ENCODE assay signal across 29 cellular contexts in genomic region chr12:53567961-53568360, GRCh38. TPM values are rescaled to one million over a fixed set of nuclear protein-coding genes. Genes with fewer than 3 reads are reported as not detected.
A peak's percentile ranks its signal among the peaks of the same experiment; 100 is the strongest.
DNase-seq lines count a peak whose midpoint lies in the region; ATAC-seq and TF ChIP-seq lines count a peak whose summit lies in the region.
"Had no signal": no experiment of that assay in that cellular context is flagged by ENCODE, and none has a peak within 500 bp of the region (broad histone marks: within the 10 kb centered on the region; RNA-seq: fewer than 3 reads in every experiment).

No MANE protein-coding gene starts in this region.

- CTCF ChIA-PET in PC-3 (lab: Charles Lee), result interaction anchor here (0.6 kb wide), 1 partner anchor 121 kb away, joined by 3 read pairs; no protein-coding TSS in a partner anchor
- CTCF ChIA-PET in activated CD8-positive, alpha-beta memory T cell treated with anti-CD3 and anti-CD28 coated beads, Interleukin-2, amount 10 ng/mL, durations not matched to agents 7 days and 5 days (lab: Charles Lee), result interaction anchor here (1.2 kb wide), 2 partner anchors 25 to 41 kb away, joined by 3 to 4 read pairs; no protein-coding TSS in a partner anchor

- H3K27me3 ChIP-seq in PC-3 (ENCODE audit: low read length), result no peaks in the 10 kb centered on the region
- H3K27me3 ChIP-seq: BLaER1, neutrophil, suprapubic skin, uterus had no signal

- no TSS peak for BruUV-seq in PC-3 (replicated peaks; lab: Mats Ljungman, UMichigan)

- ATAC-seq in PC-3, result no peak
- no peak for ATAC-seq in activated CD8-positive, alpha-beta memory T cell treated with anti-CD3 and anti-CD28 coated beads, Interleukin-2, amount 10 ng/mL, durations not matched to agents 7 days and 5 days
- no peak for ATAC-seq in HG02885 (IDR thresholded peaks at IDR 0.05; ENCODE audit: poor library complexity, unreplicated experiment)

- H3K9me3 Mint-ChIP-seq in nephron progenitor cell, result peaks cover 19% of the 10 kb centered on the region
- H3K9me3 Mint-ChIP-seq in activated CD8-positive, alpha-beta memory T cell treated with anti-CD3 and anti-CD28 coated beads, Interleukin-2, amount 10 ng/mL, durations not matched to agents 7 days and 5 days (ENCODE audit: low read depth), result no peaks in the 10 kb centered on the region
- H3K9me3 Mint-ChIP-seq: dendritic cell treated with granulocyte-macrophage colony-stimulating factor and Interleukin-4, amounts not matched to agents 40 ng/mL and 50 ng/mL, for 4 days had no signal

- DNase-seq in GM03348 (ENCODE audit: low spot score), result peak; percentile 24
- no peak for DNase-seq in PC-3
- DNase-seq in epithelial cell of prostate (ENCODE audit: low read depth, low spot score), result no peak
- DNase-seq in nephron progenitor cell, result no peak
- DNase-seq in NCI-H1436 treated with DMSO at 0.1 percent for 48 hours (lab: John Stamatoyannopoulos, UW), result no peak
- no peak for DNase-seq in activated CD8-positive, alpha-beta memory T cell treated with anti-CD3 and anti-CD28 coated beads, Interleukin-2, amount 10 ng/mL, durations not matched to agents 7 days and 5 days
- no peak for DNase-seq in stimulated activated CD4-positive, alpha-beta T cell treated with anti-CD3 and anti-CD28 coated beads, Interleukin-12 subunit alpha, Interleukin-12 subunit beta, amount 100 ng/mL, for 4 hours
- DNase-seq: ACHN; activated CD4-positive, alpha-beta T cell treated with anti-CD3 and anti-CD28 coated beads, Interleukin-2, amount 50 U/mL, for 4 hours; activated CD8-positive, alpha-beta memory T cell treated with anti-CD3 and anti-CD28 coated beads, Interleukin-2, amount 50 U/mL, for 48 hours; activated effector memory CD4-positive, alpha-beta T cell treated with Interleukin-2 at 50 U/mL for 16 hours; DMS79 treated with DMSO at 0.1 percent for 48 hours; kidney; MM.1S; NCI-H1417; NCI-H2081 treated with DMSO at 0.1 percent for 48 hours; NCI-H345; NCI-H774; SK-N-SH; stimulated activated CD4-positive, alpha-beta T cell treated with anti-CD3 and anti-CD28 coated beads, Interleukin-2, amount 100 ng/mL, for 24 hours; T-helper 2 cell; uterus had no signal

- H3K4me1 ChIP-seq in PC-3 (ENCODE audit: insufficient read depth, low read length), result peaks cover 18% of the 10 kb centered on the region
- H3K4me1 ChIP-seq: HAP-1 had no signal

- H3F3A ChIP-seq in PC-3 (ENCODE audit: low read length, unreplicated experiment), result no peaks in the 10 kb centered on the region

- peak overlapping the region; percentile 76 for H3K27ac Mint-ChIP-seq in nephron progenitor cell
- H3K27ac Mint-ChIP-seq in activated CD8-positive, alpha-beta memory T cell treated with anti-CD3 and anti-CD28 coated beads, Interleukin-2, amount 10 ng/mL, durations not matched to agents 7 days and 5 days, result no peak overlapping the region
- H3K27ac Mint-ChIP-seq: dendritic cell treated with granulocyte-macrophage colony-stimulating factor and Interleukin-4, amounts not matched to agents 40 ng/mL and 50 ng/mL, for 4 days had no signal

- H3K27me3 Mint-ChIP-seq in nephron progenitor cell (ENCODE audit: low read depth, poor library complexity), result no peaks in the 10 kb centered on the region
- no peaks in the 10 kb centered on the region for H3K27me3 Mint-ChIP-seq in activated CD8-positive, alpha-beta memory T cell treated with anti-CD3 and anti-CD28 coated beads, Interleukin-2, amount 10 ng/mL, durations not matched to agents 7 days and 5 days
- H3K27me3 Mint-ChIP-seq: dendritic cell treated with granulocyte-macrophage colony-stimulating factor and Interleukin-4, amounts not matched to agents 40 ng/mL and 50 ng/mL, for 4 days had no signal

- H3K4me3 Mint-ChIP-seq in nephron progenitor cell, result no peak overlapping the region
- H3K4me3 Mint-ChIP-seq in activated CD8-positive, alpha-beta memory T cell treated with anti-CD3 and anti-CD28 coated beads, Interleukin-2, amount 10 ng/mL, durations not matched to agents 7 days and 5 days, result no peak overlapping the region
- H3K4me3 Mint-ChIP-seq: dendritic cell treated with granulocyte-macrophage colony-stimulating factor and Interleukin-4, amounts not matched to agents 40 ng/mL and 50 ng/mL, for 4 days had no signal

- H3K79me2 ChIP-seq in PC-3 (ENCODE audit: low read length), result no peaks in the 10 kb centered on the region; the same call in 1 of the 2 replicates

- H3K4me2 ChIP-seq in PC-3 (ENCODE audit: low read length), result no peak overlapping the region
- H3K4me2 ChIP-seq: BLaER1, SK-N-SH had no signal

- peaks cover 71% of the 10 kb centered on the region for H3K4me1 Mint-ChIP-seq in nephron progenitor cell
- H3K4me1 Mint-ChIP-seq in activated CD8-positive, alpha-beta memory T cell treated with anti-CD3 and anti-CD28 coated beads, Interleukin-2, amount 10 ng/mL, durations not matched to agents 7 days and 5 days, result peaks cover 28% of the 10 kb centered on the region

- no peaks in the 10 kb centered on the region for H4K20me1 ChIP-seq in PC-3 (ENCODE audit: low read length)

- no peaks in the 10 kb centered on the region for H3K9me2 ChIP-seq in PC-3 (replicated peaks; ENCODE audit: low read length)
- H3K9me2 ChIP-seq: SK-N-SH had no signal

- TF ChIP-seq CTCF in PC-3 (conservative IDR thresholded peaks at IDR 0.05; ENCODE audit: low read depth, low read length), result no peak
- no peak for TF ChIP-seq CTCF in nephron progenitor cell (IDR thresholded peaks at IDR 0.05)

- H3K9me3 ChIP-seq in PC-3 (ENCODE audit: low read length), result no peaks in the 10 kb centered on the region
- H3K9me3 ChIP-seq: BLaER1, HAP-1, neutrophil, SK-N-SH, suprapubic skin, uterus had no signal

- no peaks in the 10 kb centered on the region for H3K36me3 ChIP-seq in PC-3 (ENCODE audit: low read depth, low read length)
- H3K36me3 ChIP-seq: HAP-1, uterus had no signal

- intact Hi-C loops in PC-3 (cut with micrococcal nuclease), result no loop called here

- peak overlapping the region; percentile 71; the same call in 1 of the 2 replicates for H3K27ac ChIP-seq in PC-3 (ENCODE audit: low read length)
- peak overlapping the region; percentile 87 for H3K27ac ChIP-seq in epithelial cell of prostate
- H3K27ac ChIP-seq: BLaER1, neutrophil, skin epidermis, suprapubic skin, uterus had no signal

- H3K4me3 ChIP-seq in PC-3 (ENCODE audit: low read length), result no peak overlapping the region
- H3K4me3 ChIP-seq: BLaER1, HAP-1, skin epidermis, suprapubic skin, uterus had no signal

- POLR2A ChIA-PET in PC-3 (lab: Charles Lee; ENCODE audit: unreplicated experiment), result no interaction called here

- peaks cover 39% of the 10 kb centered on the region for H3K36me3 Mint-ChIP-seq in nephron progenitor cell (ENCODE audit: low read depth)
- H3K36me3 Mint-ChIP-seq in activated CD8-positive, alpha-beta memory T cell treated with anti-CD3 and anti-CD28 coated beads, Interleukin-2, amount 10 ng/mL, durations not matched to agents 7 days and 5 days, result peaks cover 9% of the 10 kb centered on the region

- H3K9ac ChIP-seq in PC-3 (ENCODE audit: low read length), result 0 out of 2 replicates have a peak overlapping the region, but pooled peaks have one; percentile 19
- H3K9ac ChIP-seq: BLaER1, SK-N-SH had no signal

- H2AFZ ChIP-seq in PC-3 (ENCODE audit: low read length), result no peak overlapping the region

RNA-seq across cellular contexts. Expression of gene ATF7, which starts 58.2 kb away (rescaled TPM):
- total RNA-seq in PC-3 (2014; rRNA removed), result 7.9 and 14.2 TPM in 2 replicates
- 10 to 100 TPM; 24.6 to 33.8 TPM for total RNA-seq in activated CD8-positive, alpha-beta memory T cell treated with anti-CD3 and anti-CD28 coated beads, Interleukin-2, amount 10 ng/mL, durations not matched to agents 7 days and 5 days
